ENCODE assay signal across 15 cellular contexts in the genomic region with DNA sequence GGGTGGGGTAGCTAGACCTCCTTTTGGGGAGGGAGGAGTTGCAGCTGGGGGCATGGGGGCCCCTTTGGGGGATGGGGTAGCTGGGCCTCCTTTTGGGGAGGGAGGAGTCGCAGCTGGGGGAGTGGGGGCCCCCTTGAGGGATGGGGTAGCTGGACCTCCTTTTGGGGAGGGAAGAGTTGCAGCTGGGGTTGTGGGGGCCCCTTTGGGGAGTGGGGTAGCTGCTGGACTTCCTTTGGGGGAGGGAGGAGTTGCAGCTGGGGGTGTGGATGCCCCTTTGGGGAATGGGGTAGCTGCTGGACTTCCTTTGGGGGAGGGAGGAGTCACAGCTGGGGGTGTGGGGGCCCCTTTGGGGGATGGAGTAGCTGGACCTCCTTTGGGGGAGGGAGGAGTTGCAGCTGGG. TPM values are rescaled to one million over a fixed set of nuclear protein-coding genes. Genes with fewer than 3 reads are reported as not detected.
"Had no signal": no experiment of that assay in that cellular context is flagged by ENCODE, and none has a peak within 500 bp of the region (broad histone marks: within the 10 kb centered on the region; RNA-seq: fewer than 3 reads in every experiment).

No MANE protein-coding gene starts in this region.

- ATAC-seq: left ventricle myocardium superior, pancreas had no signal

- FAIRE-seq: endothelial cell of umbilical vein, pancreas had no signal

- H3K9me3 ChIP-seq: pancreas, stomach, thyroid gland had no signal

- H3K27me3 ChIP-seq: pancreas, stomach, thyroid gland had no signal

- H3K27ac ChIP-seq: pancreas, thyroid gland had no signal

- H3K4me3 ChIP-seq: pancreas, stomach, thyroid gland had no signal

- DNase-seq: activated CD4-positive, alpha-beta T cell treated with anti-CD3 and anti-CD28 coated beads for 1 hour; activated CD4-positive, alpha-beta T cell treated with anti-CD3 and anti-CD28 coated beads, Interleukin-2, amount 50 U/mL, for 48 hours; activated naive CD8-positive, alpha-beta T cell treated with anti-CD3 and anti-CD28 coated beads, Interleukin-2, amount 10 ng/mL, durations not matched to agents 7 days and 5 days; activated T-cell treated with anti-CD3 and anti-CD28 coated beads, Interleukin-2, amount 50 U/mL, for 48 hours; anterior cingulate cortex; foreskin melanocyte; left ventricle myocardium superior; mesendoderm; pancreas; stimulated activated CD4-positive, alpha-beta T cell treated with anti-CD3 and anti-CD28 coated beads, Interleukin-15, amount 100 ng/mL, for 24 hours; stimulated activated CD4-positive, alpha-beta T cell treated with anti-CD3 and anti-CD28 coated beads, Interleukin-4, amount 100 ng/mL, for 24 hours; stomach; T-helper 9 cell; thyroid gland had no signal

RNA-seq across cellular contexts. Expression of a gene that starts 45.0 kb away (rescaled TPM):
- total RNA-seq: endothelial cell of umbilical vein had no signal
